Comparison of ENCODE assay signal across 1 cellular context in the genomic region with DNA sequence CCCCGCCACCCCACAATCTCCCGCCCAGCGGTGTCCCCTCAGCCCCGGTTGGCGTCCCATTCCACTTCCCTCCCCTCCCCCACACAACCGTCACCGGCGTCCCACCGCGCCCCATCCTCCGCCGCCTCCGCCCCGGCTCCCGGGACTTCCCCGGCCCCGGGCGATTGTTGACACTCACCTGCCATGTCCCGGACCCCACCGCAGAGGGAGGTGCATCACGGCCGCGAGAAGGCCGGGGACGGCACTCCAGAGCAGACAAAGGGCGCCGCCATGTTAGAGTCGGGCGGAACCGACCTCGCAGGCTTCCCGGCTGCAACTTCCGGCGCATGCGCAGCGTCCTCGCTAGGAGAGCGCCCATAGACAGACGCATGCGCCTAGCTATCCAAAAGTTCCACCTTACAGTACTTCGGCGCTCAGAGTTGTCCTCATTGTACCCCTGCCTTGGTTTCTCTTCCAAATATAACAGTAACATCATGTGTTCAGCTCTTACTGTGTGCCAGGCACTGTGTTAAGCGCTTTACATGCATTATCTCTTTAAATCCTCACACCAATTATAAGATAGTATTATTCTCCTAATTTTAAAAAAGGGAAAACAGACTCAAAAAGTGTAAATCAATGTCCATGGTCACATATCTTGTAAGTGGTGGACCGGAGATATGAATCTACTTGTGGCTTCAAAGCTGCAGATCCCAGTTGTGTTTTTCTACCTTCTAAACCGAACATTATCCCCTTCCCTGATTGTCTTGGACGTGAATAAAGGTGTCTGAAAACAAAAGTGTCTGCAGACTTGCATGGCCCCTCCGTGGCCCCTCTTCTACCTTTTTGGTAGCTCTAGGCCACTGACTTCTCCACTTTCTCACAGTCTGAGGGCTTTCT.
TF ChIP-seq lines count a peak whose summit lies in the region.

A gene (minus strand): TSS at position 297 of the 876 bp plus-strand sequence. CDS start 27,606 bp downstream, outside the sequence.

TF ChIP-seq in HepG2, 621 proteins besides CTCF, POLR2A, EP300 and RAD21 (continued from another document and continues in another):
- TF ChIP-seq FOXJ3 (CRISPR knock-in tag; IDR thresholded peaks at IDR 0.05; ENCODE audit: borderline replicate concordance) (no peak), PTBP1 (IDR thresholded peaks at IDR 0.05; ENCODE audit: low read depth, low read length, poor library complexity, severe bottlenecking) (no peak), NFIB (CRISPR knock-in tag; IDR thresholded peaks at IDR 0.05; ENCODE audit: borderline replicate concordance) (no peak), ZC3H13 (CRISPR knock-in tag; IDR thresholded peaks at IDR 0.05) (no peak), ZNF563 (CRISPR knock-in tag; IDR thresholded peaks at IDR 0.05) (no peak), ZSCAN31 (CRISPR knock-in tag; IDR thresholded peaks at IDR 0.05; ENCODE audit: low read depth) (no peak), KLF16 (CRISPR knock-in tag; IDR thresholded peaks at IDR 0.05) (peak in 1 of 2 experiments; percentile 57; a peak in 1 of 4 replicates), ZKSCAN1 (IDR thresholded peaks at IDR 0.05; ENCODE audit: low read length) (no peak), ZNF383 (CRISPR knock-in tag; IDR thresholded peaks at IDR 0.05; ENCODE audit: borderline replicate concordance) (0 out of 2 replicates have a peak, but pooled peaks have one; percentile 46), PHF8 (CRISPR knock-in tag; IDR thresholded peaks at IDR 0.05) (peak; percentile 95), LCORL (IDR thresholded peaks at IDR 0.05) (no peak), LCORL (CRISPR knock-in tag; IDR thresholded peaks at IDR 0.05) (peak; percentile 52; the same call in 1 of the 2 replicates), SKI (IDR thresholded peaks at IDR 0.05; ENCODE audit: partially characterized antibody) (peak; percentile 23), ZNF274 (CRISPR knock-in tag; IDR thresholded peaks at IDR 0.05) (0 out of 2 replicates have a peak, but pooled peaks have one; percentile 36), RELA (CRISPR knock-in tag; IDR thresholded peaks at IDR 0.05) (no peak), TGIF2 (CRISPR knock-in tag; IDR thresholded peaks at IDR 0.05) (no peak; the same call in none of the 2 replicates), ATF7 (IDR thresholded peaks at IDR 0.05) (no peak), ATF7 (CRISPR knock-in tag; IDR thresholded peaks at IDR 0.05) (no peak), SALL1 (CRISPR knock-in tag; IDR thresholded peaks at IDR 0.05) (peak; percentile 81), RFXAP (CRISPR knock-in tag; IDR thresholded peaks at IDR 0.05; ENCODE audit: borderline replicate concordance) (no peak), TBX2 (CRISPR knock-in tag; IDR thresholded peaks at IDR 0.05; ENCODE audit: borderline replicate concordance) (peak; percentile 62; the same call in 1 of the 2 replicates), SAP130 (CRISPR knock-in tag; IDR thresholded peaks at IDR 0.05; ENCODE audit: low read depth) (peak; percentile 87), ZFP90 (CRISPR knock-in tag; IDR thresholded peaks at IDR 0.05; ENCODE audit: borderline replicate concordance) (0 out of 2 replicates have a peak, but pooled peaks have one; percentile 56), ZNF788 (CRISPR knock-in tag; IDR thresholded peaks at IDR 0.05; ENCODE audit: borderline replicate concordance) (peak; percentile 75; the same call in 1 of the 2 replicates), SP4 (CRISPR knock-in tag; IDR thresholded peaks at IDR 0.05) (peak; percentile 49; the same call in 1 of the 2 replicates), ZSCAN21 (CRISPR knock-in tag; IDR thresholded peaks at IDR 0.05; ENCODE audit: borderline replicate concordance) (peak; percentile 23; the same call in 1 of the 2 replicates), ZNF44 (CRISPR knock-in tag; IDR thresholded peaks at IDR 0.05) (peak; percentile 6; the same call in 1 of the 2 replicates), ISL2 (CRISPR knock-in tag; IDR thresholded peaks at IDR 0.05) (0 out of 2 replicates have a peak, but pooled peaks have one; percentile 26), ZNF549 (CRISPR knock-in tag; IDR thresholded peaks at IDR 0.05) (no peak), CREM (IDR thresholded peaks at IDR 0.05) (peak; percentile 77), CREM (CRISPR knock-in tag; IDR thresholded peaks at IDR 0.05) (no peak), SP2 (CRISPR knock-in tag; IDR thresholded peaks at IDR 0.05) (peak; percentile 52; the same call in 1 of the 2 replicates), MIER3 (CRISPR knock-in tag; IDR thresholded peaks at IDR 0.05; ENCODE audit: borderline replicate concordance) (no peak; the same call in 1 of the 2 replicates), ZNF20 (CRISPR knock-in tag; IDR thresholded peaks at IDR 0.05) (no peak), ATF1 (CRISPR knock-in tag; IDR thresholded peaks at IDR 0.05) (peak; percentile 59; the same call in 1 of the 2 replicates), EED (CRISPR knock-in tag; IDR thresholded peaks at IDR 0.05) (0 out of 2 replicates have a peak, but pooled peaks have one; percentile 76), GPN1 (CRISPR knock-in tag; IDR thresholded peaks at IDR 0.05; ENCODE audit: borderline replicate concordance) (no peak), CC2D1A (CRISPR knock-in tag; IDR thresholded peaks at IDR 0.05) (no peak), ZNF253 (CRISPR knock-in tag; IDR thresholded peaks at IDR 0.05; ENCODE audit: borderline replicate concordance) (no peak), ZNF570 (CRISPR knock-in tag; IDR thresholded peaks at IDR 0.05; ENCODE audit: borderline replicate concordance) (peak; percentile 33; the same call in 1 of the 2 replicates), KMT2B (CRISPR knock-in tag; IDR thresholded peaks at IDR 0.05) (peak; percentile 85), GABPA (IDR thresholded peaks at IDR 0.05; ENCODE audit: low read depth, low read length) (peak; percentile 82), GABPA (CRISPR knock-in tag; IDR thresholded peaks at IDR 0.05; ENCODE audit: low read depth) (peak; percentile 94), ARNT (IDR thresholded peaks at IDR 0.05) (no peak), GATAD1 (CRISPR knock-in tag; IDR thresholded peaks at IDR 0.05) (peak; percentile 93)
- TF ChIP-seq, protein P1, sequence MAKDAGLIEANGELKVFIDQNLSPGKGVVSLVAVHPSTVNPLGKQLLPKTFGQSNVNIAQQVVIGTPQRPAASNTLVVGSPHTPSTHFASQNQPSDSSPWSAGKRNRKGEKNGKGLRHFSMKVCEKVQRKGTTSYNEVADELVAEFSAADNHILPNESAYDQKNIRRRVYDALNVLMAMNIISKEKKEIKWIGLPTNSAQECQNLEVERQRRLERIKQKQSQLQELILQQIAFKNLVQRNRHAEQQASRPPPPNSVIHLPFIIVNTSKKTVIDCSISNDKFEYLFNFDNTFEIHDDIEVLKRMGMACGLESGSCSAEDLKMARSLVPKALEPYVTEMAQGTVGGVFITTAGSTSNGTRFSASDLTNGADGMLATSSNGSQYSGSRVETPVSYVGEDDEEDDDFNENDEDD (CRISPR knock-in tag; IDR thresholded peaks at IDR 0.05; ENCODE audit: borderline replicate concordance): peak; percentile 35; the same call in 1 of the 2 replicates
- TF ChIP-seq, protein P2, sequence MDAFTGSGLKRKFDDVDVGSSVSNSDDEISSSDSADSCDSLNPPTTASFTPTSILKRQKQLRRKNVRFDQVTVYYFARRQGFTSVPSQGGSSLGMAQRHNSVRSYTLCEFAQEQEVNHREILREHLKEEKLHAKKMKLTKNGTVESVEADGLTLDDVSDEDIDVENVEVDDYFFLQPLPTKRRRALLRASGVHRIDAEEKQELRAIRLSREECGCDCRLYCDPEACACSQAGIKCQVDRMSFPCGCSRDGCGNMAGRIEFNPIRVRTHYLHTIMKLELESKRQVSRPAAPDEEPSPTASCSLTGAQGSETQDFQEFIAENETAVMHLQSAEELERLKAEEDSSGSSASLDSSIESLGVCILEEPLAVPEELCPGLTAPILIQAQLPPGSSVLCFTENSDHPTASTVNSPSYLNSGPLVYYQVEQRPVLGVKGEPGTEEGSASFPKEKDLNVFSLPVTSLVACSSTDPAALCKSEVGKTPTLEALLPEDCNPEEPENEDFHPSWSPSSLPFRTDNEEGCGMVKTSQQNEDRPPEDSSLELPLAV (CRISPR knock-in tag; conservative IDR thresholded peaks at IDR 0.05; ENCODE audit: low read depth): 0 out of 2 replicates have a peak, but pooled peaks have one; percentile 53
- TF ChIP-seq, protein P3, sequence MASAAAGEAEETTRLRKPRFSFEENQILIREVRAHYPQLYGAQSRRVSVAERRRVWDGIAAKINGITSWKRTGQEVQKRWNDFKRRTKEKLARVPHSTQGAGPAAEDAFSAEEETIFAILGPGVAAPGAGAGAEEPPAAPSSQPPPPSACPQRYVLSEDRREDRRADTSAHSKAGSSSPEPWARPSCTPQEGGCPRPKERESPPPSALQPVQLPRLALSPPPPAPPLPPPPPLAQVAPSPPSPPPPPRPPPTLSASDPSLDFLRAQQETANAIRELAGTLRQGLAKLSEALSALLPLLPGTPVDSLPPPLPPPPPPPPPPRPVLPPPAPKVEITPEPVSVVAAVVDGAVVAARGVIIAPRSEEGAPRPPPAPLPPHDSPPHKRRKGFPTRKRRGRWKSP (CRISPR knock-in tag; IDR thresholded peaks at IDR 0.05): no peak
- TF ChIP-seq, protein P4, sequence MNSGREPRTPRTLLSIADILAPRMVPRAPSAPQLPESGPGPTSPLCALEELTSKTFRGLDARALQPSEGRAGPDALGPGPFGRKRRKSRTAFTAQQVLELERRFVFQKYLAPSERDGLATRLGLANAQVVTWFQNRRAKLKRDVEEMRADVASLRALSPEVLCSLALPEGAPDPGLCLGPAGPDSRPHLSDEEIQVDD (CRISPR knock-in tag; IDR thresholded peaks at IDR 0.05; ENCODE audit: borderline replicate concordance): no peak
- TF ChIP-seq, protein P5, sequence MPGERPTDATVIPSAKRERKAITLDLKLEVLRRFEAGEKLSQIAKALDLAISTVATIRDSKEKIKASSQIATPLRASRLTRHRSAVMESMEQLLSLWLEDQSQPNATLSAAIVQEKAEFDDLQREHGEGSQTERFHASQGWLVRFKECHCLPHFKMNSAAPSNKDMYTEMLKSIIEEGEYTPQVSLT (CRISPR knock-in tag; IDR thresholded peaks at IDR 0.05; ENCODE audit: borderline replicate concordance, low read depth): no peak
- TF ChIP-seq, protein P6, sequence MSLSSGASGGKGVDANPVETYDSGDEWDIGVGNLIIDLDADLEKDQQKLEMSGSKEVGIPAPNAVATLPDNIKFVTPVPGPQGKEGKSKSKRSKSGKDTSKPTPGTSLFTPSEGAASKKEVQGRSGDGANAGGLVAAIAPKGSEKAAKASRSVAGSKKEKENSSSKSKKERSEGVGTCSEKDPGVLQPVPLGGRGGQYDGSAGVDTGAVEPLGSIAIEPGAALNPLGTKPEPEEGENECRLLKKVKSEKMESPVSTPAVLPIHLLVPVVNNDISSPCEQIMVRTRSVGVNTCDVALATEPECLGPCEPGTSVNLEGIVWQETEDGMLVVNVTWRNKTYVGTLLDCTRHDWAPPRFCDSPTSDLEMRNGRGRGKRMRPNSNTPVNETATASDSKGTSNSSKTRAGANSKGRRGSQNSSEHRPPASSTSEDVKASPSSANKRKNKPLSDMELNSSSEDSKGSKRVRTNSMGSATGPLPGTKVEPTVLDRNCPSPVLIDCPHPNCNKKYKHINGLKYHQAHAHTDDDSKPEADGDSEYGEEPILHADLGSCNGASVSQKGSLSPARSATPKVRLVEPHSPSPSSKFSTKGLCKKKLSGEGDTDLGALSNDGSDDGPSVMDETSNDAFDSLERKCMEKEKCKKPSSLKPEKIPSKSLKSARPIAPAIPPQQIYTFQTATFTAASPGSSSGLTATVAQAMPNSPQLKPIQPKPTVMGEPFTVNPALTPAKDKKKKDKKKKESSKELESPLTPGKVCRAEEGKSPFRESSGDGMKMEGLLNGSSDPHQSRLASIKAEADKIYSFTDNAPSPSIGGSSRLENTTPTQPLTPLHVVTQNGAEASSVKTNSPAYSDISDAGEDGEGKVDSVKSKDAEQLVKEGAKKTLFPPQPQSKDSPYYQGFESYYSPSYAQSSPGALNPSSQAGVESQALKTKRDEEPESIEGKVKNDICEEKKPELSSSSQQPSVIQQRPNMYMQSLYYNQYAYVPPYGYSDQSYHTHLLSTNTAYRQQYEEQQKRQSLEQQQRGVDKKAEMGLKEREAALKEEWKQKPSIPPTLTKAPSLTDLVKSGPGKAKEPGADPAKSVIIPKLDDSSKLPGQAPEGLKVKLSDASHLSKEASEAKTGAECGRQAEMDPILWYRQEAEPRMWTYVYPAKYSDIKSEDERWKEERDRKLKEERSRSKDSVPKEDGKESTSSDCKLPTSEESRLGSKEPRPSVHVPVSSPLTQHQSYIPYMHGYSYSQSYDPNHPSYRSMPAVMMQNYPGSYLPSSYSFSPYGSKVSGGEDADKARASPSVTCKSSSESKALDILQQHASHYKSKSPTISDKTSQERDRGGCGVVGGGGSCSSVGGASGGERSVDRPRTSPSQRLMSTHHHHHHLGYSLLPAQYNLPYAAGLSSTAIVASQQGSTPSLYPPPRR (CRISPR knock-in tag; IDR thresholded peaks at IDR 0.05; ENCODE audit: borderline replicate concordance): no peak
- TF ChIP-seq, protein P7, sequence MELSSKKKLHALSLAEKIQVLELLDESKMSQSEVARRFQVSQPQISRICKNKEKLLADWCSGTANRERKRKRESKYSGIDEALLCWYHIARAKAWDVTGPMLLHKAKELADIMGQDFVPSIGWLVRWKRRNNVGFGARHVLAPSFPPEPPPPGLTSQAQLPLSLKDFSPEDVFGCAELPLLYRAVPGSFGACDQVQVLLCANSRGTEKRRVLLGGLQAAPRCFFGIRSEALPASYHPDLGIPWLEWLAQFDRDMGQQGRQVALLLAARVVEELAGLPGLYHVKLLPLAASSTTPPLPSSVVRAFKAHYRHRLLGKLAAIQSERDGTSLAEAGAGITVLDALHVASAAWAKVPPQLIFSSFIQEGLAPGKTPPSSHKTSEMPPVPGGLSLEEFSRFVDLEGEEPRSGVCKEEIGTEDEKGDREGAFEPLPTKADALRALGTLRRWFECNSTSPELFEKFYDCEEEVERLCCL (CRISPR knock-in tag; IDR thresholded peaks at IDR 0.05; ENCODE audit: borderline replicate concordance): no peak
